18 cellular contexts compared by ENCODE assay signal in the genomic region with DNA sequence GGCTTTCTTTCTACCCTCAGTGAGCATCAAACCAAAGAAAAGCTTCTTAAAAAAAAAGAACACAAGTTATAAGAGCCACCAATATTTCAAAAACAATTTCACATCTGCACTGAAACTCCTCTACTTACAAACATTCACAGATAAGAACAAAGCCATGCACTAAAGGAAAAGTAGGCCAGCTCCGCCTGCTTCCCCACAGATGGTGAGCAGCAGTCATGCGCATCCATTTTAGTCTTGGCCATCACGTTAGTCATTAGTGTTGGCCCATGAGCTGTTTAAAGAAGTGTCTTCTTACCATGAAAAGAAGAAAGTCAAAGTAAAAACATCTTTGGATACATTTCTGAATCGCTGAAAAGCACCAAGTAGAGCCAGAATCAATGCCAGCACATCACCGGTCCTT. TPM values are rescaled to one million over a fixed set of nuclear protein-coding genes. Genes with fewer than 3 reads are reported as not detected.
DNase-seq lines count a peak whose midpoint lies in the region; ATAC-seq and TF ChIP-seq lines count a peak whose summit lies in the region.
"Had no signal": no experiment of that assay in that cellular context is flagged by ENCODE, and none has a peak within 500 bp of the region (broad histone marks: within the 10 kb centered on the region; RNA-seq: fewer than 3 reads in every experiment).

No MANE protein-coding gene starts in this region.

- H3K4me1 ChIP-seq in BLaER1 treated with 17β-estradiol and CSF1 and Interleukin-3, amounts not matched to agents 10 nM and 100 nM = peaks cover 0 to 50% (median 39%) of the 10 kb centered on the region in 10 experiments; a peak in 17 of 20 replicates
- H3K4me1 ChIP-seq in heart left ventricle = peaks cover 0 to 30% (median 9%) of the 10 kb centered on the region in 12 donors
- H3K4me1 ChIP-seq: BE2C had no signal

- H3K27me3 ChIP-seq in BLaER1 treated with 17β-estradiol and CSF1 and Interleukin-3, amounts not matched to agents 10 nM and 100 nM = no peaks in the 10 kb centered on the region
- H3K27me3 ChIP-seq in heart left ventricle = no peaks in the 10 kb centered on the region
- H3K27me3 ChIP-seq: BE2C had no signal

- no peak overlapping the region for H3K27ac ChIP-seq in BLaER1 treated with 17β-estradiol and CSF1 and Interleukin-3, amounts not matched to agents 10 nM and 100 nM
- peak overlapping the region in 2 of 12 donors; percentile 24 to 30 for H3K27ac ChIP-seq in heart left ventricle

- H3K9me3 ChIP-seq in BLaER1 treated with 17β-estradiol and CSF1 and Interleukin-3, amounts not matched to agents 10 nM and 100 nM (replicated peaks in 1 of 11) = peaks cover 0 to 20% (median 0%) of the 10 kb centered on the region in 11 experiments; a peak in 9 of 22 replicates
- no peaks in the 10 kb centered on the region for H3K9me3 ChIP-seq in heart left ventricle
- H3K9me3 ChIP-seq: BE2C had no signal

- intact Hi-C loops in heart left ventricle (cut with DNase I) = loop anchor here in 3 of 10 donors (10.0 kb wide), 4 partner anchors 99 to 331 kb away; partner anchors contain the start of gene FGF18 (in 1 of the 3)

- no peak overlapping the region for H3K9ac ChIP-seq in BLaER1 treated with 17β-estradiol and CSF1 and Interleukin-3, amounts not matched to agents 10 nM and 100 nM

- H3K36me3 ChIP-seq in BLaER1 treated with 17β-estradiol and CSF1 and Interleukin-3, amounts not matched to agents 10 nM and 100 nM = no peaks in the 10 kb centered on the region
- no peaks in the 10 kb centered on the region for H3K36me3 ChIP-seq in heart left ventricle
- H3K36me3 ChIP-seq: BE2C had no signal

- peak; percentile 31 to 71 (median 57) for ATAC-seq in heart left ventricle
- no peak for ATAC-seq in GM19035 (IDR thresholded peaks at IDR 0.05; ENCODE audit: unreplicated experiment)
- ATAC-seq: CD8-positive, alpha-beta T cell; GM12878; HCT116 had no signal

- no peak for TF ChIP-seq POLR2A in heart left ventricle (IDR thresholded peaks at IDR 0.05)

- TF ChIP-seq CTCF in epithelial cell of proximal tubule (conservative IDR thresholded peaks at IDR 0.05; ENCODE audit: low read depth, low read length) = no peak
- no peak for TF ChIP-seq CTCF in heart left ventricle (IDR thresholded peaks at IDR 0.05)

- DNase-seq in epithelial cell of proximal tubule (ENCODE audit: low read depth) (peak; percentile 38), heart left ventricle (peak in 1 of 5 donors; percentile 46), renal cortical epithelial cell (ENCODE audit: low read depth) (peak; percentile 50), COLO829 (ENCODE audit: low spot score) (no peak), HuH-7 (ENCODE audit: low spot score) (no peak)
- DNase-seq: BE2C; CD8-positive, alpha-beta T cell; DMS79 treated with DMSO at 0.1 percent for 48 hours; NCI-H1105 treated with DMSO at 0.1 percent for 48 hours; NCI-H187; NCI-H345; NCI-H526 treated with DMSO at 0.1 percent for 48 hours; SIG-M5 had no signal

- no peaks in the 10 kb centered on the region for H4K20me1 ChIP-seq in BLaER1 treated with 17β-estradiol and CSF1 and Interleukin-3, amounts not matched to agents 10 nM and 100 nM

- 72 to 88% (median 84%) methylated on average over 5 of the region's 5 CpGs for WGBS in heart left ventricle, 4 donors

- H3K4me2 ChIP-seq in BLaER1 treated with 17β-estradiol and CSF1 and Interleukin-3, amounts not matched to agents 10 nM and 100 nM = peak overlapping the region in 9 of 11 experiments; percentile 14 to 71 (median 56); a peak in 17 of 22 replicates

- no peak overlapping the region for H3K4me3 ChIP-seq in BLaER1 treated with 17β-estradiol and CSF1 and Interleukin-3, amounts not matched to agents 10 nM and 100 nM
- H3K4me3 ChIP-seq in epithelial cell of proximal tubule (ENCODE audit: low read depth, low read length) = no peak overlapping the region
- no peak overlapping the region for H3K4me3 ChIP-seq in heart left ventricle
- H3K4me3 ChIP-seq: GM12878 had no signal

RNA-seq across cellular contexts. Expression of gene SMIM23, which starts 40.0 kb away (rescaled TPM):
- total RNA-seq in epithelial cell of proximal tubule (not detected in 2 replicates), heart left ventricle (not detected), renal cortical epithelial cell (not detected in 2 replicates)
- polyA plus RNA-seq in heart left ventricle = not detected
- total RNA-seq: CD8-positive, alpha-beta T cell; G401; GM12878 had no signal
- polyA plus RNA-seq: GM12878 had no signal

Comparison
In these comparisons a context has a peak if more than half of its experiments do, and no peak if none do; other contexts are left out.
1. DNase-seq: peak in epithelial cell of proximal tubule (single experiment) and renal cortical epithelial cell (single experiment); none in COLO829 (single experiment) and HuH-7 (single experiment).